In the genomic region with DNA sequence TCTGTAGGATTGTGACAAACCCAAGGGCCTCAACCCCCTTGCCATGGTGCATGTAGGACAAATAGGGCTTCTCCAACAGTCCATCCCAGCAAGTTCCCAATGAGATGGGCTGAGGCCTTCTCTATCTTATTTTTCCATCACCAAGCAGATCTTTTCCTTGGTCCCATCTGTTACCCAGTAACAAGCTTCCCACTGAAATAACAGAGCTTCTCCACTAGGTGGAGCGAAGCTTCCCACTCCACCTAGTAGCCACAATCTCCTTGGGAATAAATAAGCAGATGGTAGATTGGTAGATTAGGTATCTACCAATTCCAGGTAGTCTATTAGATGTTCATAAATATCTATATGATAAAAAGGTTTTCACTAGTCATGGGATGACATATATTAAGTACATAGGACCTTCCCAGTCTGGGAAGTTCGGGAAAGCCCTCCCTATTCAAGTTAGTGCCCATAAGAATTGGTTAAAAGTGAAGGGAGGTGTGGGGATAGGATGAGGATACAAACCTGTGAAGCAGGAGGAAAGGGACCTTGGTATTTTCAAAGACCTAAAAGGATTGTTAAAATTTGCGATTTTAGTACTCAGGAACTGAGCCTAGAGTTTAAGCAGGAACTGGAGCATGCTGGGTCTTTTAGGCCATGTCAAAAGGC, we compare ENCODE assay signal across 10 cellular contexts. TPM values are rescaled to one million over a fixed set of nuclear protein-coding genes. Genes with fewer than 3 reads are reported as not detected.
DNase-seq lines count a peak whose midpoint lies in the region; ATAC-seq, FAIRE-seq and TF ChIP-seq lines count a peak whose summit lies in the region.
"Had no signal": no experiment of that assay in that cellular context is flagged by ENCODE, and none has a peak within 500 bp of the region (broad histone marks: within the 10 kb centered on the region; RNA-seq: fewer than 3 reads in every experiment).

No MANE protein-coding gene starts in this region.

- BruUV-seq in GM12878 (replicated peaks; lab: Mats Ljungman, UMichigan) = no TSS peak

- no peaks in the 10 kb centered on the region for H3K9me3 Mint-ChIP-seq in activated CD4-positive, alpha-beta T cell treated with anti-CD3 and anti-CD28 coated beads, Interleukin-2, amount 10 ng/mL, durations not matched to agents 7 days and 5 days

- H3K4me3 Mint-ChIP-seq in activated CD4-positive, alpha-beta T cell treated with anti-CD3 and anti-CD28 coated beads, Interleukin-2, amount 10 ng/mL, durations not matched to agents 7 days and 5 days = no peak overlapping the region

- no peak for FAIRE-seq in GM12878 (lab: Jason Lieb, UNC)

- POLR2A ChIA-PET in GM12878 (lab: Charles Lee) = no interaction called here
- POLR2A ChIA-PET in activated CD4-positive, alpha-beta T cell treated with anti-CD3 and anti-CD28 coated beads, Interleukin-2, amount 10 ng/mL, durations not matched to agents 7 days and 5 days (lab: Charles Lee) = no interaction called here

- no peaks in the 10 kb centered on the region for H3K27me3 ChIP-seq in GM12878 (replicated peaks in 1 of 2; ENCODE audit: control insufficient read depth in 2 of 2, insufficient read depth in 2 of 2, low read length in 1 of 2)
- H3K27me3 ChIP-seq: BLaER1 treated with 17β-estradiol and CSF1 and Interleukin-3, amounts not matched to agents 10 nM and 100 nM had no signal

- H3K79me2 ChIP-seq in GM12878 (ENCODE audit: control insufficient read depth, insufficient read depth, low read length) = no peaks in the 10 kb centered on the region

- peaks cover 6% of the 10 kb centered on the region for H3K27me3 Mint-ChIP-seq in activated CD4-positive, alpha-beta T cell treated with anti-CD3 and anti-CD28 coated beads, Interleukin-2, amount 10 ng/mL, durations not matched to agents 7 days and 5 days

- peak; percentile 52; the same call in 2 of the 3 replicates for ATAC-seq in GM12878
- ATAC-seq in mucosa of descending colon = peak; percentile 48

- H3K27ac ChIP-seq in GM12878 (ENCODE audit: control insufficient read depth, insufficient read depth) = no peak overlapping the region
- H3K27ac ChIP-seq: BLaER1 treated with 17β-estradiol and CSF1 and Interleukin-3, amounts not matched to agents 10 nM and 100 nM had no signal

- intact Hi-C loops in GM12878 (cut with micrococcal nuclease; ENCODE audit: unreplicated experiment) (no loop called here), mucosa of descending colon (cut with DNase I, micrococcal nuclease) (no loop called here)

- H4K20me1 ChIP-seq in GM12878 (ENCODE audit: control insufficient read depth, insufficient read depth) = no peaks in the 10 kb centered on the region
- H4K20me1 ChIP-seq: BLaER1 treated with 17β-estradiol and CSF1 and Interleukin-3, amounts not matched to agents 10 nM and 100 nM had no signal

- no peak for TF ChIP-seq EP300 in GM12878 (IDR thresholded peaks at IDR 0.05; ENCODE audit: borderline replicate concordance in 1 of 2, control insufficient read depth in 1 of 2, low read depth in 2 of 2, low read length in 2 of 2)

- H3K27ac Mint-ChIP-seq in activated CD4-positive, alpha-beta T cell treated with anti-CD3 and anti-CD28 coated beads, Interleukin-2, amount 10 ng/mL, durations not matched to agents 7 days and 5 days = no peak overlapping the region

- in situ Hi-C loops in GM12878 (cut with MboI) = no loop called here

- H3K4me1 Mint-ChIP-seq in activated CD4-positive, alpha-beta T cell treated with anti-CD3 and anti-CD28 coated beads, Interleukin-2, amount 10 ng/mL, durations not matched to agents 7 days and 5 days = no peaks in the 10 kb centered on the region

- TF ChIP-seq RAD21 in GM12878 (IDR thresholded peaks at IDR 0.05; ENCODE audit: insufficient read depth, low read depth, low read length) = peak; percentile 37

- H3K9ac ChIP-seq in GM12878 (ENCODE audit: control insufficient read depth, insufficient read depth, low read length) = no peak overlapping the region
- H3K9ac ChIP-seq: BLaER1 treated with 17β-estradiol and CSF1 and Interleukin-3, amounts not matched to agents 10 nM and 100 nM had no signal

- H3K36me3 Mint-ChIP-seq in activated CD4-positive, alpha-beta T cell treated with anti-CD3 and anti-CD28 coated beads, Interleukin-2, amount 10 ng/mL, durations not matched to agents 7 days and 5 days (ENCODE audit: low read depth) = no peaks in the 10 kb centered on the region

- TF ChIP-seq POLR2A in GM12878 (IDR thresholded peaks at IDR 0.05; ENCODE audit: low read depth, low read length) = no peak

- CTCF ChIA-PET in GM12878 (lab: Yijun Ruan, JAX) = interaction anchor here (0.6 to 1.9 kb wide), 6 partner anchors 17 to 1993 kb away, joined by 3 to 14 read pairs (median 4); no protein-coding TSS in a partner anchor
- CTCF ChIA-PET in activated CD4-positive, alpha-beta T cell treated with anti-CD3 and anti-CD28 coated beads, Interleukin-2, amount 10 ng/mL, durations not matched to agents 7 days and 5 days (lab: Charles Lee) = no interaction called here

- no peak overlapping the region for H2AFZ ChIP-seq in GM12878 (ENCODE audit: control insufficient read depth, low read depth, low read length)

- RAD21 ChIA-PET in GM12878 (lab: Charles Lee; ENCODE audit: unreplicated experiment) = interaction anchor here (0.9 to 1.3 kb wide), 2 partner anchors 313 to 370 kb away, joined by 3 read pairs; no protein-coding TSS in a partner anchor

- DNase-seq in NCI-H1417 (lab: John Stamatoyannopoulos, UW) = peak in 2 of 3 experiments; percentile 1 to 38
- DNase-seq in NCI-H1417 treated with DMSO at 0.1 percent for 48 hours (lab: John Stamatoyannopoulos, UW) = no peak
- peak; percentile 69 for DNase-seq in HT-29 (ENCODE audit: low spot score)
- DNase-seq in GM12878 (ENCODE audit: low read depth, low spot score) = no peak
- peak in 1 of 3 donors; percentile 5 for DNase-seq in mucosa of descending colon
- no peak for DNase-seq in activated CD4-positive, alpha-beta T cell treated with anti-CD3 and anti-CD28 coated beads for 48 hours
- DNase-seq in hippocampal formation (lab: John Stamatoyannopoulos, UW) = no peak
- no peak for DNase-seq in activated CD4-positive, alpha-beta T cell treated with anti-CD3 and anti-CD28 coated beads, Interleukin-2, amount 10 ng/mL, durations not matched to agents 7 days and 5 days

- no peak overlapping the region for H3K4me3 ChIP-seq in GM12878
- H3K4me3 ChIP-seq in mucosa of descending colon = no peak overlapping the region
- H3K4me3 ChIP-seq: BLaER1 treated with 17β-estradiol and CSF1 and Interleukin-3, amounts not matched to agents 10 nM and 100 nM had no signal

- SMC1A ChIA-PET in GM12878 (lab: Charles Lee; ENCODE audit: uncharacterized antibody, unreplicated experiment) = interaction anchor here (0.7 to 0.8 kb wide), 2 partner anchors 14 to 209 kb away, joined by 3 read pairs; partner anchors contain the start of gene OR56A4

- H3K36me3 ChIP-seq in GM12878 (ENCODE audit: control insufficient read depth in 2 of 2, insufficient read depth in 2 of 2, low read length in 1 of 2) (no peaks in the 10 kb centered on the region), mucosa of descending colon (ENCODE audit: low read depth) (no peaks in the 10 kb centered on the region)
- H3K36me3 ChIP-seq: BLaER1 treated with 17β-estradiol and CSF1 and Interleukin-3, amounts not matched to agents 10 nM and 100 nM had no signal

- H3K4me2 ChIP-seq in GM12878 (ENCODE audit: control insufficient read depth, insufficient read depth) = no peak overlapping the region
- H3K4me2 ChIP-seq: BLaER1 treated with 17β-estradiol and CSF1 and Interleukin-3, amounts not matched to agents 10 nM and 100 nM had no signal

- H3K9me3 ChIP-seq in GM12878 (replicated peaks; ENCODE audit: control insufficient read depth, insufficient read depth, low read length) = no peaks in the 10 kb centered on the region
- H3K9me3 ChIP-seq in mucosa of descending colon = no peaks in the 10 kb centered on the region
- H3K9me3 ChIP-seq: BLaER1 treated with 17β-estradiol and CSF1 and Interleukin-3, amounts not matched to agents 10 nM and 100 nM had no signal

- peak; percentile 43 to 55 (median 49); a peak in 5 of 6 replicates for TF ChIP-seq CTCF in GM12878 (IDR thresholded peaks at IDR 0.05 in 2 of 3, conservative IDR thresholded peaks at IDR 0.05 in 1 of 3; ENCODE audit: control insufficient read depth in 2 of 3, extremely low read depth in 1 of 3, insufficient read depth in 1 of 3, low read depth in 3 of 3, low read length in 3 of 3)
- peak; percentile 15 for TF ChIP-seq CTCF in mucosa of descending colon (IDR thresholded peaks at IDR 0.05)

- 18% methylated on average over 3 of the region's 3 CpGs for WGBS in GM12878 (ENCODE audit: insufficient coverage, insufficient replicate concordance, low lambda C conversion rate, missing lambda C conversion rate)

- H3K4me1 ChIP-seq in GM12878 (ENCODE audit: control insufficient read depth, insufficient read depth, low read length) = no peaks in the 10 kb centered on the region
- no peaks in the 10 kb centered on the region for H3K4me1 ChIP-seq in mucosa of descending colon (ENCODE audit: low read depth)
- H3K4me1 ChIP-seq: BLaER1 treated with 17β-estradiol and CSF1 and Interleukin-3, amounts not matched to agents 10 nM and 100 nM had no signal

RNA-seq across cellular contexts. Expression of gene OR52L1, which starts 5.9 kb away (rescaled TPM):
- not detected in 2 replicates for total RNA-seq in HT-29 (2014; rRNA removed; shearing (Covaris generic))
- total RNA-seq in GM12878 (2013; cell fraction: nucleolus; rRNA removed) = not detected in 2 replicates
- total RNA-seq in GM12878 (2014; rRNA removed) (not detected in 2 replicates), GM12878 (2014; rRNA removed; fragmentation: Illumina TruSeq; extraction: Trizol) (not detected in 2 replicates), GM12878 (2021) (not detected in 2 replicates), mucosa of descending colon (not detected)
- polyA plus RNA-seq in GM12878 (2011; ENCODE audit: low read depth) = not detected
- polyA plus RNA-seq in GM12878 (2011; rRNA removed) (not detected in 2 replicates), GM12878 (2014; fragmentation: Illumina TruSeq; extraction: Trizol) (not detected in 2 replicates), GM12878 (2014; fragmentation: Nextera tagmentation; extraction: Ambion mirVana) (not detected), GM12878 (2014; rRNA removed) (not detected in 2 replicates), GM12878 (2016; fragmentation: Nextera tagmentation; extraction: Ambion mirVana) (not detected)
- not detected in 2 replicates for polyA plus RNA-seq in GM12878 (2011; cell fraction: cytosol; rRNA removed)
- not detected in 2 replicates for polyA plus RNA-seq in GM12878 (2011; cell fraction: nucleus; rRNA removed)
- not detected in 2 replicates for polyA plus RNA-seq in GM12878 (2012)
- polyA minus RNA-seq in GM12878 (2011; rRNA and poly(A)+ RNA removed) = not detected in 2 replicates
- polyA minus RNA-seq in GM12878 (2011; cell fraction: cytosol; rRNA and poly(A)+ RNA removed) = not detected in 2 replicates
- polyA minus RNA-seq in GM12878 (2011; cell fraction: nucleus; rRNA and poly(A)+ RNA removed) = not detected in 2 replicates
- total RNA-seq in activated CD4-positive, alpha-beta T cell treated with anti-CD3 and anti-CD28 coated beads, Interleukin-2, amount 10 ng/mL, durations not matched to agents 7 days and 5 days = not detected
- total RNA-seq: activated CD8-positive, alpha-beta memory T cell treated with anti-CD3 and anti-CD28 coated beads for 36 hours had no signal

RNA-seq across cellular contexts. Expression of gene OR56A4, which starts 14.0 kb away (rescaled TPM):
- total RNA-seq in HT-29 (2014; rRNA removed; shearing (Covaris generic)) = not detected in 2 replicates
- not detected in 2 replicates for total RNA-seq in GM12878 (2013; cell fraction: nucleolus; rRNA removed)
- total RNA-seq in GM12878 (2014; rRNA removed) = not detected in 2 replicates
- total RNA-seq in GM12878 (2014; rRNA removed; fragmentation: Illumina TruSeq; extraction: Trizol) = not detected in 2 replicates
- total RNA-seq in GM12878 (2021) = not detected in 2 replicates
- polyA plus RNA-seq in GM12878 (2011; ENCODE audit: low read depth) = not detected
- not detected in 2 replicates for polyA plus RNA-seq in GM12878 (2011; rRNA removed)
- polyA plus RNA-seq in GM12878 (2011; cell fraction: cytosol; rRNA removed) = not detected in 2 replicates
- polyA plus RNA-seq in GM12878 (2011; cell fraction: nucleus; rRNA removed) = not detected in 2 replicates
- polyA plus RNA-seq in GM12878 (2012) = not detected in 2 replicates
- not detected in 2 replicates for polyA plus RNA-seq in GM12878 (2014; fragmentation: Illumina TruSeq; extraction: Trizol)
- not detected for polyA plus RNA-seq in GM12878 (2014; fragmentation: Nextera tagmentation; extraction: Ambion mirVana)
- polyA plus RNA-seq in GM12878 (2014; rRNA removed) = not detected in 2 replicates
- not detected for polyA plus RNA-seq in GM12878 (2016; fragmentation: Nextera tagmentation; extraction: Ambion mirVana)
- not detected in 2 replicates for polyA minus RNA-seq in GM12878 (2011; rRNA and poly(A)+ RNA removed)
- not detected in 2 replicates for polyA minus RNA-seq in GM12878 (2011; cell fraction: cytosol; rRNA and poly(A)+ RNA removed)
- 0.10 and 0.12 TPM in 2 replicates for polyA minus RNA-seq in GM12878 (2011; cell fraction: nucleus; rRNA and poly(A)+ RNA removed)
- total RNA-seq in mucosa of descending colon = under 1 TPM in 2 of 3 donors, not detected in 1; 0.10 to 0.20 TPM
- total RNA-seq in activated CD4-positive, alpha-beta T cell treated with anti-CD3 and anti-CD28 coated beads, Interleukin-2, amount 10 ng/mL, durations not matched to agents 7 days and 5 days = not detected
- total RNA-seq: activated CD8-positive, alpha-beta memory T cell treated with anti-CD3 and anti-CD28 coated beads for 36 hours had no signal

RNA-seq across cellular contexts. Expression of gene OR56A5, which starts 24.4 kb away (rescaled TPM):
- not detected in 2 replicates for total RNA-seq in HT-29 (2014; rRNA removed; shearing (Covaris generic))
- total RNA-seq in GM12878 (2013; cell fraction: nucleolus; rRNA removed) = not detected in 2 replicates
- total RNA-seq in GM12878 (2014; rRNA removed) (not detected in 2 replicates), GM12878 (2014; rRNA removed; fragmentation: Illumina TruSeq; extraction: Trizol) (not detected in 2 replicates), GM12878 (2021) (not detected in 2 replicates), mucosa of descending colon (not detected)
- not detected for polyA plus RNA-seq in GM12878 (2011; ENCODE audit: low read depth)
- polyA plus RNA-seq in GM12878 (2011; rRNA removed) (not detected in 2 replicates), GM12878 (2014; fragmentation: Illumina TruSeq; extraction: Trizol) (not detected in 2 replicates), GM12878 (2014; fragmentation: Nextera tagmentation; extraction: Ambion mirVana) (not detected), GM12878 (2014; rRNA removed) (not detected in 2 replicates), GM12878 (2016; fragmentation: Nextera tagmentation; extraction: Ambion mirVana) (not detected)
- not detected in 2 replicates for polyA plus RNA-seq in GM12878 (2011; cell fraction: cytosol; rRNA removed)
- polyA plus RNA-seq in GM12878 (2011; cell fraction: nucleus; rRNA removed) = not detected in 2 replicates
- not detected in 2 replicates for polyA plus RNA-seq in GM12878 (2012)
- not detected in 2 replicates for polyA minus RNA-seq in GM12878 (2011; rRNA and poly(A)+ RNA removed)
- polyA minus RNA-seq in GM12878 (2011; cell fraction: cytosol; rRNA and poly(A)+ RNA removed) = not detected in 2 replicates
- not detected in 2 replicates for polyA minus RNA-seq in GM12878 (2011; cell fraction: nucleus; rRNA and poly(A)+ RNA removed)
- total RNA-seq in activated CD4-positive, alpha-beta T cell treated with anti-CD3 and anti-CD28 coated beads, Interleukin-2, amount 10 ng/mL, durations not matched to agents 7 days and 5 days = not detected
- total RNA-seq: activated CD8-positive, alpha-beta memory T cell treated with anti-CD3 and anti-CD28 coated beads for 36 hours had no signal

RNA-seq across cellular contexts. Expression of gene OR56A1, which starts 37.8 kb away (rescaled TPM):
- total RNA-seq in HT-29 (2014; rRNA removed; shearing (Covaris generic)) = not detected in 2 replicates
- total RNA-seq in GM12878 (2013; cell fraction: nucleolus; rRNA removed) = 0.07 and 0.13 TPM in 2 replicates
- total RNA-seq in GM12878 (2014; rRNA removed) (under 0.01 TPM in 1 of 2 replicates, not detected in the other), GM12878 (2014; rRNA removed; fragmentation: Illumina TruSeq; extraction: Trizol) (not detected in 2 replicates), GM12878 (2021) (not detected in 2 replicates), mucosa of descending colon (under 1 TPM; 0.03 to 0.09 (median 0.05) TPM)
- not detected for polyA plus RNA-seq in GM12878 (2011; ENCODE audit: low read depth)
- polyA plus RNA-seq in GM12878 (2011; rRNA removed) (not detected in 2 replicates), GM12878 (2014; fragmentation: Illumina TruSeq; extraction: Trizol) (not detected in 2 replicates), GM12878 (2014; fragmentation: Nextera tagmentation; extraction: Ambion mirVana) (not detected), GM12878 (2014; rRNA removed) (not detected in 2 replicates), GM12878 (2016; fragmentation: Nextera tagmentation; extraction: Ambion mirVana) (not detected)
- polyA plus RNA-seq in GM12878 (2011; cell fraction: cytosol; rRNA removed) = not detected in 2 replicates
- polyA plus RNA-seq in GM12878 (2011; cell fraction: nucleus; rRNA removed) = not detected in 2 replicates
- polyA plus RNA-seq in GM12878 (2012) = not detected in 2 replicates
- polyA minus RNA-seq in GM12878 (2011; rRNA and poly(A)+ RNA removed) = 0.07 TPM in 1 of 2 replicates, not detected in the other
- polyA minus RNA-seq in GM12878 (2011; cell fraction: cytosol; rRNA and poly(A)+ RNA removed) = not detected in 2 replicates
- under 0.01 and 0.10 TPM in 2 replicates for polyA minus RNA-seq in GM12878 (2011; cell fraction: nucleus; rRNA and poly(A)+ RNA removed)
- not detected for total RNA-seq in activated CD4-positive, alpha-beta T cell treated with anti-CD3 and anti-CD28 coated beads, Interleukin-2, amount 10 ng/mL, durations not matched to agents 7 days and 5 days
- total RNA-seq: activated CD8-positive, alpha-beta memory T cell treated with anti-CD3 and anti-CD28 coated beads for 36 hours had no signal

RNA-seq across cellular contexts. Expression of gene OR56A3, which starts 50.7 kb away (rescaled TPM):
- total RNA-seq in HT-29 (2014; rRNA removed; shearing (Covaris generic)) = not detected in 2 replicates
- total RNA-seq in GM12878 (2013; cell fraction: nucleolus; rRNA removed) = not detected in 2 replicates
- total RNA-seq in GM12878 (2014; rRNA removed) (not detected in 2 replicates), GM12878 (2014; rRNA removed; fragmentation: Illumina TruSeq; extraction: Trizol) (not detected in 2 replicates), GM12878 (2021) (not detected in 2 replicates), mucosa of descending colon (not detected)
- not detected for polyA plus RNA-seq in GM12878 (2011; ENCODE audit: low read depth)
- polyA plus RNA-seq in GM12878 (2011; rRNA removed) (not detected in 2 replicates), GM12878 (2014; fragmentation: Illumina TruSeq; extraction: Trizol) (not detected in 2 replicates), GM12878 (2014; fragmentation: Nextera tagmentation; extraction: Ambion mirVana) (not detected), GM12878 (2014; rRNA removed) (not detected in 2 replicates), GM12878 (2016; fragmentation: Nextera tagmentation; extraction: Ambion mirVana) (not detected)
- not detected in 2 replicates for polyA plus RNA-seq in GM12878 (2011; cell fraction: cytosol; rRNA removed)
- polyA plus RNA-seq in GM12878 (2011; cell fraction: nucleus; rRNA removed) = not detected in 2 replicates
- polyA plus RNA-seq in GM12878 (2012) = not detected in 2 replicates
- not detected in 2 replicates for polyA minus RNA-seq in GM12878 (2011; rRNA and poly(A)+ RNA removed)
- not detected in 2 replicates for polyA minus RNA-seq in GM12878 (2011; cell fraction: cytosol; rRNA and poly(A)+ RNA removed)
- not detected in 2 replicates for polyA minus RNA-seq in GM12878 (2011; cell fraction: nucleus; rRNA and poly(A)+ RNA removed)
- not detected for total RNA-seq in activated CD4-positive, alpha-beta T cell treated with anti-CD3 and anti-CD28 coated beads, Interleukin-2, amount 10 ng/mL, durations not matched to agents 7 days and 5 days
- total RNA-seq: activated CD8-positive, alpha-beta memory T cell treated with anti-CD3 and anti-CD28 coated beads for 36 hours had no signal

Comparison
In these comparisons a context has a peak if more than half of its experiments do, and no peak if none do; other contexts are left out.
1. DNase-seq: peak in NCI-H1417 (2 of 3) and HT-29 (single experiment); none in NCI-H1417 treated with DMSO at 0.1 percent for 48 hours (single experiment), GM12878 (single experiment), activated CD4-positive, alpha-beta T cell treated with anti-CD3 and anti-CD28 coated beads for 48 hours (single experiment), hippocampal formation (0 of 2) and activated CD4-positive, alpha-beta T cell treated with anti-CD3 and anti-CD28 coated beads, Interleukin-2, amount 10 ng/mL, durations not matched to agents 7 days and 5 days (single experiment).